8 cellular contexts compared by ENCODE assay signal in the genomic region with DNA sequence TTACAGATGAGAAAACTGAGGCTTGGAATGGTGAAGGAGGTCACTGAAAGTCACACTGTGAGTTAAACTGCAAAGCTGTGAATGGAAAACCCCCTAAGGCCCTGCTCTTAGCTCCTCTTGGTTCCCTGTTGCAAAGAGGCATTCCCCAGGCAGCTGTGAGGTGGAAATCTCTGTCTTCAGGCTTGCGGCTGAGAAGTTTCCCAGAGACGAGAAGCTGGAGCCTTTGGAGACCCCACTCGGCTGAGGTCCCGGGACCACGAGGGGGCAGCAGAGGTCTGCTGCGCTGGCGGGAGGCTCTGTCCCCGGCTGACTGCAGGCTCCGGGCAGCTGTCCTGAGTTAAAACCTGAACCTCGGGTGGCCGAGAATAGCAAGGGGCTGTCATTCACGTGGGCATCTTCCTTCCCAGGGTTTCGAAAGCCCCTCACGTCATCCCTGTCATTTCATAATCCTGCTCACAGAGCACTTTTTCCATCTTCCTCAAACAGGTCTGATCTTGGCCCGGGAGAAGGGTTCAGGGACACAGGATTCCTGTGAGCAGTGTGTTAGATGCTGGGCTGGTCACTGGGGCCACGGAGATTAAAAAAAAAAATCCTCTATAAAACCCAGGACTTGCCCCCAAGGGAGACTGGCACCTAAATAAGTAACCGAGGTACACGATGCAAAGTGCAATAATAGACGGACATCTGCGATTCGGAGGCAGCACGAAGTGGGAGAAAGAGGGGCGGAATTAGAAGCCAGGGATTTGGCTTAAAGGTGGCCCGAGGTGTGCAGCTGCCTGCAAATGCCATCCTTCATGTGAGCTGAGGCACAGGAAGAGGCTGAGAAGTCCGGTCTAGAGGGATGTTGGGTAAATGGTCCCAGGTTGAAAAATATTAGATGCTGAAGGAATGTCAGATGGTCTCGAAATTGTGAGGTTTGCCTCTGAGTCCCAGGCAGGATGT. TPM values are rescaled to one million over a fixed set of nuclear protein-coding genes. Genes with fewer than 3 reads are reported as not detected.
DNase-seq lines count a peak whose midpoint lies in the region; ATAC-seq, FAIRE-seq and TF ChIP-seq lines count a peak whose summit lies in the region.

No MANE protein-coding gene starts in this region.

- H3K27me3 ChIP-seq in NT2/D1 (ENCODE audit: insufficient read depth, insufficient read length) (no peaks in the 10 kb centered on the region), endothelial cell of umbilical vein (ENCODE audit: control insufficient read depth in 2 of 2, insufficient read depth in 2 of 2, low read length in 2 of 2) (peaks cover 0 to 3% of the 10 kb centered on the region in 2 experiments)

- in situ Hi-C loops in GM13976 (cut with MboI; ENCODE audit: low sequenced_read_pairs, unreplicated experiment): no loop called here

- no TSS peak for BruUV-seq in endothelial cell of umbilical vein (replicated peaks; lab: Mats Ljungman, UMichigan)

- H3K27ac ChIP-seq in A549 (peak overlapping the region; percentile 68 to 70), endothelial cell of umbilical vein (ENCODE audit: insufficient read depth, low read depth, low read length) (no peak overlapping the region)

- peak; percentile 100 for TF ChIP-seq RAD21 in A549 (conservative IDR thresholded peaks at IDR 0.05 in 1 of 2, IDR thresholded peaks at IDR 0.05 in 1 of 2)

- H3K4me1 ChIP-seq in A549 (peaks cover 24% of the 10 kb centered on the region), NT2/D1 (ENCODE audit: insufficient read depth, insufficient read length) (peaks cover 2% of the 10 kb centered on the region), endothelial cell of umbilical vein (ENCODE audit: control insufficient read depth, extremely low read depth, insufficient read depth, low read length) (peaks cover 4% of the 10 kb centered on the region)

- no peaks in the 10 kb centered on the region for H3K36me3 Mint-ChIP-seq in activated CD8-positive, alpha-beta memory T cell treated with anti-CD3 and anti-CD28 coated beads, Interleukin-2, amount 10 ng/mL, durations not matched to agents 7 days and 5 days

- CTCF ChIA-PET in A549 (lab: Yijun Ruan, JAX): interaction anchor here (0.6 to 2.8 kb wide), 73 partner anchors 11 to 441 kb away, joined by 3 to 394 read pairs (median 6); a partner anchor contains a TSS
- CTCF ChIA-PET in activated CD8-positive, alpha-beta memory T cell treated with anti-CD3 and anti-CD28 coated beads, Interleukin-2, amount 10 ng/mL, durations not matched to agents 7 days and 5 days (lab: Charles Lee): interaction anchor here (0.6 to 2.5 kb wide), 52 partner anchors 8 to 727 kb away, joined by 3 to 93 read pairs (median 4); a partner anchor contains a TSS
- CTCF ChIA-PET in endothelial cell of umbilical vein (lab: Charles Lee): interaction anchor here (0.7 to 2.5 kb wide), 54 partner anchors 8 to 350 kb away, joined by 3 to 193 read pairs (median 5); a partner anchor contains a TSS

- H3K4me3 Mint-ChIP-seq in activated CD8-positive, alpha-beta memory T cell treated with anti-CD3 and anti-CD28 coated beads, Interleukin-2, amount 10 ng/mL, durations not matched to agents 7 days and 5 days: no peak overlapping the region

- no peak overlapping the region for H3K27ac Mint-ChIP-seq in activated CD8-positive, alpha-beta memory T cell treated with anti-CD3 and anti-CD28 coated beads, Interleukin-2, amount 10 ng/mL, durations not matched to agents 7 days and 5 days

- no peaks in the 10 kb centered on the region for H3K9me1 ChIP-seq in endothelial cell of umbilical vein (replicated peaks; ENCODE audit: control insufficient read depth, extremely low read depth, insufficient read depth, low read length)

- WGBS in A549 (ENCODE audit: missing lambda C conversion rate): 32% methylated on average over 26 of the region's 26 CpGs

- H3K9ac ChIP-seq in NT2/D1 (ENCODE audit: insufficient read length, low read depth) (no peak overlapping the region), endothelial cell of umbilical vein (replicated peaks; ENCODE audit: extremely low read depth, insufficient read depth, low read length) (no peak overlapping the region)

- intact Hi-C loops in endothelial cell of umbilical vein (cut with micrococcal nuclease): loop anchor here (1.0 to 5.0 kb wide), 9 partner anchors 13 to 350 kb away; a partner anchor contains a TSS

- H3K9me3 Mint-ChIP-seq in activated CD8-positive, alpha-beta memory T cell treated with anti-CD3 and anti-CD28 coated beads, Interleukin-2, amount 10 ng/mL, durations not matched to agents 7 days and 5 days (ENCODE audit: low read depth): no peaks in the 10 kb centered on the region

- peaks cover 41% of the 10 kb centered on the region for H3K27me3 Mint-ChIP-seq in activated CD8-positive, alpha-beta memory T cell treated with anti-CD3 and anti-CD28 coated beads, Interleukin-2, amount 10 ng/mL, durations not matched to agents 7 days and 5 days

- no peak overlapping the region for H2AFZ ChIP-seq in endothelial cell of umbilical vein (ENCODE audit: low read depth, low read length)

- no peaks in the 10 kb centered on the region for H3K36me3 ChIP-seq in NT2/D1 (ENCODE audit: insufficient read depth, insufficient read length, low read length)
- no peaks in the 10 kb centered on the region for H3K36me3 ChIP-seq in endothelial cell of umbilical vein (ENCODE audit: control insufficient read depth in 2 of 2, extremely low read depth in 1 of 2, insufficient read depth in 2 of 2, low read length in 2 of 2)

- peak; percentile 99 for TF ChIP-seq CTCF in A549 (IDR thresholded peaks at IDR 0.05)
- TF ChIP-seq CTCF in GM13976 (IDR thresholded peaks at IDR 0.05; ENCODE audit: borderline replicate concordance, control extremely low read depth, extremely low read depth, insufficient read depth, missing control alignments): peak; percentile 90
- TF ChIP-seq CTCF in endothelial cell of umbilical vein (IDR thresholded peaks at IDR 0.05; ENCODE audit: extremely low read depth in 1 of 2, insufficient read depth in 1 of 2, low read depth in 1 of 2, low read length in 2 of 2): peak; percentile 97 to 99

- POLR2A ChIA-PET in A549 (lab: Yijun Ruan, JAX) (interaction anchor here (1.0 to 1.2 kb wide), 2 partner anchors 13 to 92 kb away, joined by 3 to 13 read pairs; no protein-coding TSS in a partner anchor), endothelial cell of umbilical vein (lab: Charles Lee) (no interaction called here)

- peak overlapping the region; percentile 72 for H3K4me2 ChIP-seq in A549
- H3K4me2 ChIP-seq in endothelial cell of umbilical vein (ENCODE audit: insufficient read depth, low read length): no peak overlapping the region

- H3K79me2 ChIP-seq in endothelial cell of umbilical vein (ENCODE audit: control insufficient read depth, insufficient read depth, low read length): no peaks in the 10 kb centered on the region

- TF ChIP-seq POLR2A in A549 (IDR thresholded peaks at IDR 0.05; ENCODE audit: low read length) (no peak), endothelial cell of umbilical vein (IDR thresholded peaks at IDR 0.05; ENCODE audit: low read depth, low read length) (no peak)

- DNase-seq in A549 (ENCODE audit: low read depth in 1 of 2, low spot score in 1 of 2) (peak; percentile 83 to 93), GM13976 (ENCODE audit: low spot score) (peak; percentile 91), NT2/D1 (ENCODE audit: low read depth, low spot score) (peak; percentile 73), endothelial cell of umbilical vein (ENCODE audit: low read depth, low spot score) (peak; percentile 76), middle frontal gyrus (ENCODE audit: extremely low spot score, low spot score) (peak; percentile 77)
- peak; percentile 81 for DNase-seq in activated CD8-positive, alpha-beta memory T cell treated with anti-CD3 and anti-CD28 coated beads, Interleukin-2, amount 10 ng/mL, durations not matched to agents 7 days and 5 days
- DNase-seq in stimulated activated CD8-positive, alpha-beta memory T cell treated with anti-CD3 and anti-CD28 coated beads, Interleukin-4, amount 100 ng/mL, for 24 hours (ENCODE audit: low read depth): peak; percentile 68

- FAIRE-seq in A549 (lab: Jason Lieb, UNC) (peak; percentile 79), endothelial cell of umbilical vein (lab: Jason Lieb, UNC) (peak; percentile 98)

- TF ChIP-seq EP300 in A549 (IDR thresholded peaks at IDR 0.05): peak in 1 of 2 experiments; percentile 51; a peak in 1 of 5 replicates

- no peaks in the 10 kb centered on the region for H4K20me1 ChIP-seq in endothelial cell of umbilical vein (replicated peaks; ENCODE audit: control insufficient read depth, extremely low read depth, insufficient read depth, low read length)

- dilution Hi-C loops in endothelial cell of umbilical vein (cut with MboI; ENCODE audit: extremely low pct_ligation_motif_present, low sequenced_read_pairs): no loop called here

- H3K4me3 ChIP-seq in A549 (0 out of 3 replicates have a peak overlapping the region, but pooled peaks have one; percentile 11), NT2/D1 (ENCODE audit: insufficient read length, low read depth) (no peak overlapping the region), endothelial cell of umbilical vein (replicated peaks in 1 of 3; ENCODE audit: insufficient read depth in 1 of 3, low read depth in 1 of 3, low read length in 3 of 3) (no peak overlapping the region)

- H3K4me1 Mint-ChIP-seq in activated CD8-positive, alpha-beta memory T cell treated with anti-CD3 and anti-CD28 coated beads, Interleukin-2, amount 10 ng/mL, durations not matched to agents 7 days and 5 days: peaks cover 9% of the 10 kb centered on the region

- H3K9me3 ChIP-seq in A549 (no peaks in the 10 kb centered on the region), NT2/D1 (ENCODE audit: insufficient read depth, low read length) (no peaks in the 10 kb centered on the region), endothelial cell of umbilical vein (replicated peaks; ENCODE audit: control insufficient read depth, insufficient read depth, low read length) (no peaks in the 10 kb centered on the region)

- ATAC-seq in A549 (peak; percentile 96 to 99), HG03520 (IDR thresholded peaks at IDR 0.05; ENCODE audit: unreplicated experiment) (peak; percentile 68)
- ATAC-seq in activated CD8-positive, alpha-beta memory T cell treated with anti-CD3 and anti-CD28 coated beads, Interleukin-2, amount 10 ng/mL, durations not matched to agents 7 days and 5 days: peak; percentile 93

RNA-seq across cellular contexts. Expression of a gene that starts 24.6 kb away (rescaled TPM):
- polyA plus RNA-seq in A549 (2011; rRNA removed): 1.8 and 2.6 TPM in 2 replicates
- 13.2 and 22.4 TPM in 2 replicates for polyA plus RNA-seq in A549 (2012; cell fraction: cytosol; rRNA removed)
- polyA plus RNA-seq in A549 (2012; cell fraction: nucleus; rRNA removed): 19.3 and 20.6 TPM in 2 replicates
- 11.1 to 20.7 TPM (median 20.0 TPM) in 3 replicates for polyA plus RNA-seq in A549 (2017; fragmentation: RNase III; extraction: RNeasy Plus Mini Kit Qiagen cat#74134 plus additional on column Dnase treatment)
- 2.4 and 3.4 TPM in 2 replicates for polyA minus RNA-seq in A549 (2011; rRNA and poly(A)+ RNA removed)
- under 1 TPM; 0.12 to 0.40 TPM for total RNA-seq in activated CD8-positive, alpha-beta memory T cell treated with anti-CD3 and anti-CD28 coated beads, Interleukin-2, amount 10 ng/mL, durations not matched to agents 7 days and 5 days
- 12.7 and 12.8 TPM in 2 replicates for total RNA-seq in endothelial cell of umbilical vein
- polyA plus RNA-seq in endothelial cell of umbilical vein: 10.3 and 13.8 TPM in 2 replicates
- polyA plus RNA-seq in endothelial cell of umbilical vein (2011; cell fraction: cytosol; rRNA removed): 8.9 and 11.0 TPM in 2 replicates
- polyA plus RNA-seq in endothelial cell of umbilical vein (2011; cell fraction: nucleus; rRNA removed): 9.6 and 9.7 TPM in 2 replicates
- polyA plus RNA-seq in endothelial cell of umbilical vein (2012): 12.4 and 23.6 TPM in 2 replicates
- 10.8 and 11.7 TPM in 2 replicates for polyA minus RNA-seq in endothelial cell of umbilical vein
- 7.1 TPM for polyA minus RNA-seq in endothelial cell of umbilical vein (2011; cell fraction: cytosol; rRNA and poly(A)+ RNA removed)
- 11.9 and 15.4 TPM in 2 replicates for polyA minus RNA-seq in endothelial cell of umbilical vein (2011; cell fraction: nucleus; rRNA and poly(A)+ RNA removed)

RNA-seq across cellular contexts. Expression of a gene that starts 35.0 kb away (rescaled TPM):
- polyA plus RNA-seq in A549 (2011; rRNA removed) (not detected in 2 replicates), A549 (2017; fragmentation: RNase III; extraction: RNeasy Plus Mini Kit Qiagen cat#74134 plus additional on column Dnase treatment) (not detected in 3 replicates), endothelial cell of umbilical vein (not detected in 2 replicates)
- not detected in 2 replicates for polyA plus RNA-seq in A549 (2012; cell fraction: cytosol; rRNA removed)
- polyA plus RNA-seq in A549 (2012; cell fraction: nucleus; rRNA removed): 0.12 and 0.15 TPM in 2 replicates
- polyA minus RNA-seq in A549 (2011; rRNA and poly(A)+ RNA removed): not detected in 2 replicates
- total RNA-seq in activated CD8-positive, alpha-beta memory T cell treated with anti-CD3 and anti-CD28 coated beads, Interleukin-2, amount 10 ng/mL, durations not matched to agents 7 days and 5 days: 1,000 to 10,000 TPM in 1 of 2 experiments, 100 to 1,000 TPM in 1; 364 to 1,915 TPM
- not detected in 2 replicates for total RNA-seq in endothelial cell of umbilical vein
- polyA plus RNA-seq in endothelial cell of umbilical vein (2011; cell fraction: cytosol; rRNA removed): not detected in 2 replicates
- 0.28 TPM in 1 of 2 replicates, not detected in the other for polyA plus RNA-seq in endothelial cell of umbilical vein (2011; cell fraction: nucleus; rRNA removed)
- not detected in 2 replicates for polyA plus RNA-seq in endothelial cell of umbilical vein (2012)
- polyA minus RNA-seq in endothelial cell of umbilical vein: not detected in 2 replicates
- not detected for polyA minus RNA-seq in endothelial cell of umbilical vein (2011; cell fraction: cytosol; rRNA and poly(A)+ RNA removed)
- not detected in 2 replicates for polyA minus RNA-seq in endothelial cell of umbilical vein (2011; cell fraction: nucleus; rRNA and poly(A)+ RNA removed)

Comparison
In these comparisons a context has a peak if more than half of its experiments do, and no peak if none do; other contexts are left out.
1. RNA of a gene that starts 35.0 kb away (total RNA-seq): 364 to 1,915 TPM in activated CD8-positive, alpha-beta memory T cell treated with anti-CD3 and anti-CD28 coated beads, Interleukin-2, amount 10 ng/mL, durations not matched to agents 7 days and 5 days; not detected in endothelial cell of umbilical vein; every median in the first group is over 100 times any median in the second.
2. Peak in every context shown above with its lines, with median percentiles within 50 percentile points of each other: ATAC-seq, DNase-seq and CTCF ChIP-seq.